Comparison of ENCODE assay signal across 8 cellular contexts in the genomic region with DNA sequence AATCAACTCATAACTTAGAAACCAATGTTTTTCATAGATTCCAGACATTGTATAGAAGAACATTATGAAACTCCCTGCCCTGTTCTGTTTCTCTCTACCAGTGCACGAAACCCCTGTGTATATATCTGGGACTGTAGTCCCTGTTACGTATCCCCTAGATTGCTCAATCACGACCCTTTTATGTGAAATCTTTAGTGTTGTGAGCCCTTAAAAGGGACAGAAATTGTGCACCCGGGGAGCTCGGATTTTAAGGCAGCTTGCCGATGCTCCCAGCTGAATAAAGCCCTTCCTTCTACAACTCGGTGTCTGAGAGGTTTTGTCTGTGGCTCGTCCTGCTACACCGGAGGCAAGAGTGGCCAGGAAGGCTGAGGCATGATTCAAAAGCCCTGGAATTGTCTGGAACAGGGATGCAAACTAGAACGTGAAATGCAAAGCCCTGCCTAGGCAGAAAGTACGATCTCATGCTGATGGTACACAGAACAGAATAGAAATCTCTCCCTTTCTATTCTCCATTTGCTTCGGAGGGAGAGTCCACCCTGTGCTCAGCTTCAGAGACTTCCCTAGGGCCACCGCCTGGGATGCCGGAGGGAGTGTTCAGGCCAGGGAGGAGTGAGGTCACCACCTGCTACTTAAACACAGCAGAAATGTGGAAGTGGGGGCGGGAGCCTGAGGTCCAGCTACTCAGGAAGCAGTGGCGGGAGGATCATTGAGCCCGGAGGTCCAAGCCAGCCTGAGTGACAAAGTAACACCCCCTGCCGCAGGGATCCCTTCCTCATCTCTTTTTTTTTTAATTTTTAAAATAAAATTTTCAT. TPM values are rescaled to one million over a fixed set of nuclear protein-coding genes. Genes with fewer than 3 reads are reported as not detected.
DNase-seq lines count a peak whose midpoint lies in the region; ATAC-seq, FAIRE-seq and TF ChIP-seq lines count a peak whose summit lies in the region.

No MANE protein-coding gene starts in this region.

- H3K9me3 ChIP-seq in NT2/D1 (ENCODE audit: insufficient read depth, low read length) (no peaks in the 10 kb centered on the region), colonic mucosa (no peaks in the 10 kb centered on the region), upper lobe of left lung (no peaks in the 10 kb centered on the region)

- TF ChIP-seq EP300 in upper lobe of left lung (IDR thresholded peaks at IDR 0.05), result no peak

- H3K9ac ChIP-seq in NT2/D1 (ENCODE audit: insufficient read length, low read depth) (peak overlapping the region; percentile 39), colonic mucosa (ENCODE audit: low read depth in 2 of 2, low read length in 2 of 2) (peak overlapping the region; percentile 56 to 68)

- no peak for FAIRE-seq in HTR-8/SVneo (lab: Jason Lieb, UNC)

- peak; percentile 84 for DNase-seq in EL
- no peak for DNase-seq in NT2/D1 (ENCODE audit: low read depth, low spot score)
- peak; percentile 76 for DNase-seq in colonic mucosa
- peak; percentile 51 for DNase-seq in medulla oblongata (ENCODE audit: extremely low spot score)
- DNase-seq in upper lobe of left lung, result peak in 1 of 2 donors; percentile 90
- DNase-seq in HTR-8/SVneo (ENCODE audit: insufficient read length, low spot score), result no peak
- DNase-seq in NCI-H146 (lab: John Stamatoyannopoulos, UW), result no peak

- H3K27ac ChIP-seq in colonic mucosa, result peak overlapping the region; percentile 96
- H3K27ac ChIP-seq in upper lobe of left lung, result peak overlapping the region; percentile 84 to 88 (median 86)

- peaks cover 15% of the 10 kb centered on the region for H3K36me3 ChIP-seq in NT2/D1 (ENCODE audit: insufficient read depth, insufficient read length, low read length)
- H3K36me3 ChIP-seq in colonic mucosa, result no peaks in the 10 kb centered on the region
- peaks cover 0 to 19% (median 7%) of the 10 kb centered on the region in 4 donors for H3K36me3 ChIP-seq in upper lobe of left lung

- intact Hi-C loops in colonic mucosa (cut with DNase I), result no loop called here

- TF ChIP-seq CTCF in colonic mucosa (IDR thresholded peaks at IDR 0.05), result no peak
- no peak for TF ChIP-seq CTCF in upper lobe of left lung (IDR thresholded peaks at IDR 0.05)

- H3K4me1 ChIP-seq in NT2/D1 (ENCODE audit: insufficient read depth, insufficient read length) (no peaks in the 10 kb centered on the region), colonic mucosa (no peaks in the 10 kb centered on the region), upper lobe of left lung (peaks cover 9 to 17% (median 13%) of the 10 kb centered on the region in 4 donors)

- peak in 1 of 4 donors; percentile 14 for TF ChIP-seq POLR2A in upper lobe of left lung (IDR thresholded peaks at IDR 0.05)

- ATAC-seq in upper lobe of left lung (ENCODE audit: low FRiP score in 2 of 2), result peak; percentile 77 to 86
- ATAC-seq in GM21526 (IDR thresholded peaks at IDR 0.05; ENCODE audit: low FRiP score, unreplicated experiment), result no peak

- 25 to 26% methylated on average over 14 to 18 of the region's 18 CpGs for WGBS in upper lobe of left lung, 2 donors

- no peaks in the 10 kb centered on the region for H3K27me3 ChIP-seq in NT2/D1 (ENCODE audit: insufficient read depth, insufficient read length)
- no peaks in the 10 kb centered on the region for H3K27me3 ChIP-seq in colonic mucosa
- no peaks in the 10 kb centered on the region for H3K27me3 ChIP-seq in upper lobe of left lung

- no peak overlapping the region for H3K4me3 ChIP-seq in NT2/D1 (ENCODE audit: insufficient read length, low read depth)
- peak overlapping the region; percentile 63 for H3K4me3 ChIP-seq in colonic mucosa
- H3K4me3 ChIP-seq in upper lobe of left lung, result peak overlapping the region in 3 of 4 donors; percentile 58 to 74 (median 63)

RNA-seq across cellular contexts. Expression of a gene that starts 0.8 kb away (rescaled TPM):
- total RNA-seq in colonic mucosa (10 to 100 TPM in 1 of 2 donors, 1 to 10 TPM in 1; 9.5 to 17.0 TPM), upper lobe of left lung (10 to 100 TPM in 2 of 6 donors, 1 to 10 TPM in 4; 3.2 to 13.6 (median 6.9) TPM)

RNA-seq across cellular contexts. Expression of a gene that starts 26.6 kb away (rescaled TPM):
- total RNA-seq in colonic mucosa, result 10 to 100 TPM in 1 of 2 donors, 1 to 10 TPM in 1; 4.6 to 21.3 TPM
- total RNA-seq in upper lobe of left lung, result 10 to 100 TPM in 3 of 6 donors, 1 to 10 TPM in 3; 3.6 to 41.9 (median 10.1) TPM

RNA-seq across cellular contexts. Expression of a gene that starts 38.7 kb away (rescaled TPM):
- total RNA-seq in colonic mucosa (10 to 100 TPM; 10.8 to 21.4 TPM), upper lobe of left lung (10 to 100 TPM in 2 of 6 donors, 1 to 10 TPM in 4; 6.7 to 14.6 (median 8.8) TPM)

Comparison
In these comparisons a context has a peak if more than half of its experiments do, and no peak if none do; other contexts are left out.
1. DNase-seq: peak in EL (single experiment), colonic mucosa (single experiment) and medulla oblongata (single experiment); none in NT2/D1 (single experiment), HTR-8/SVneo (single experiment) and NCI-H146 (single experiment).